Comparison of ENCODE assay signal across 25 cellular contexts in the genomic region with DNA sequence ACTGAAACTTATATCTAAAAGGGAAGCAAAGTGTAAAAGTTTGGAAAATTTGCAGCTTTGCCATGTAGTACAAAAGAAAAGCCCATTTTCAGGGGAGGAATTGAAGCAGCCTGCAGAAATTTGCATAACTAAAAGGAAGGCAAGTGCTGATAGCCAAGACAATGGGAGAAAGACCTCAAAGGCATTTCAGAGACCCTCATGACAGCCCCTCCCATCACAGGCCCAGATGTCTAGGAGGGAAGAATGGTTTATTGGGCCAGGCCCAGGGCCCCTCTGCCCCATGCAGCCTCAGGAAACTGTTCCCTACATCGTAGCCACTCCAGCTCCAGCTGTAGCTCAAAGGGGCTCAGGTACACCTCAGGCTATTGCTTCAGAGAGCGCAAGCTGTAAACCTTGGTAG.
"Had no signal": no experiment of that assay in that cellular context is flagged by ENCODE, and none has a peak within 500 bp of the region (broad histone marks: within the 10 kb centered on the region; RNA-seq: fewer than 3 reads in every experiment).

No MANE protein-coding gene starts in this region.

- H3K27ac ChIP-seq: ascending aorta, body of pancreas had no signal

- H3K27me3 Mint-ChIP-seq: activated B cell treated with CpG ODN at 0.5 μM for 24 hours; activated CD4-positive, alpha-beta T cell treated with anti-CD3 and anti-CD28 coated beads, Interleukin-2, amount 10 ng/mL, durations not matched to agents 24 days and 14 days; activated CD8-positive, alpha-beta memory T cell treated with anti-CD3 and anti-CD28 coated beads, Interleukin-2, amount 10 ng/mL, durations not matched to agents 7 days and 5 days; activated naive CD8-positive, alpha-beta T cell treated with anti-CD3 and anti-CD28 coated beads, Interleukin-2, amount 50 U/mL, for 24 hours; activated T-cell treated with anti-CD3 and anti-CD28 coated beads, Interleukin-2, amount 50 U/mL, for 24 hours; T-helper 17 cell had no signal

- H3K4me3 ChIP-seq: ascending aorta, body of pancreas had no signal

- ATAC-seq: activated CD8-positive, alpha-beta memory T cell treated with anti-CD3 and anti-CD28 coated beads, Interleukin-2, amount 10 ng/mL, durations not matched to agents 7 days and 5 days; activated naive CD4-positive, alpha-beta T cell treated with anti-CD3 and anti-CD28 coated beads, Interleukin-2, amount 50 U/mL, for 72 hours; activated naive CD8-positive, alpha-beta T cell treated with anti-CD3 and anti-CD28 coated beads, Interleukin-2, amount 50 U/mL, for 24 hours; body of pancreas; T-helper 17 cell had no signal

- H3K4me3 Mint-ChIP-seq: activated B cell treated with CpG ODN at 0.5 μM for 24 hours; activated CD4-positive, alpha-beta T cell treated with anti-CD3 and anti-CD28 coated beads, Interleukin-2, amount 10 ng/mL, durations not matched to agents 24 days and 14 days; activated CD8-positive, alpha-beta memory T cell treated with anti-CD3 and anti-CD28 coated beads, Interleukin-2, amount 10 ng/mL, durations not matched to agents 7 days and 5 days; activated naive CD8-positive, alpha-beta T cell treated with anti-CD3 and anti-CD28 coated beads, Interleukin-2, amount 50 U/mL, for 24 hours; activated T-cell treated with anti-CD3 and anti-CD28 coated beads, Interleukin-2, amount 50 U/mL, for 24 hours; activated T-helper 1 cell treated with anti-CD3 and anti-CD28 coated beads, Interleukin-12 subunit alpha, Interleukin-12 subunit beta, Interleukin-2, Interleukin-4 antibody, amounts not matched to agents 30 ng/mL and 10 ng/mL and 1 ng/mL, durations not matched to agents 14 hours and 24 hours and 36 hours; T-helper 17 cell had no signal

- H3K36me3 Mint-ChIP-seq: activated CD8-positive, alpha-beta memory T cell treated with anti-CD3 and anti-CD28 coated beads, Interleukin-2, amount 10 ng/mL, durations not matched to agents 7 days and 5 days had no signal

- H3K4me1 ChIP-seq: ascending aorta, body of pancreas had no signal

- H3K9me3 Mint-ChIP-seq: activated B cell treated with CpG ODN at 0.5 μM for 24 hours; activated CD4-positive, alpha-beta T cell treated with anti-CD3 and anti-CD28 coated beads, Interleukin-2, amount 10 ng/mL, durations not matched to agents 24 days and 14 days; activated naive CD8-positive, alpha-beta T cell treated with anti-CD3 and anti-CD28 coated beads, Interleukin-2, amount 50 U/mL, for 24 hours; activated T-cell treated with anti-CD3 and anti-CD28 coated beads, Interleukin-2, amount 50 U/mL, for 24 hours; activated T-helper 1 cell treated with anti-CD3 and anti-CD28 coated beads, Interleukin-12 subunit alpha, Interleukin-12 subunit beta, Interleukin-2, Interleukin-4 antibody, amounts not matched to agents 30 ng/mL and 10 ng/mL and 1 ng/mL, durations not matched to agents 14 hours and 24 hours and 36 hours had no signal

- DNase-seq: activated B cell treated with CpG ODN at 0.5 μM for 24 hours; activated CD4-positive, alpha-beta T cell treated with anti-CD3 and anti-CD28 coated beads for 1 hour; activated CD4-positive, alpha-beta T cell treated with anti-CD3 and anti-CD28 coated beads, Interleukin-2, amount 50 U/mL, for 48 hours; activated CD8-positive, alpha-beta memory T cell treated with anti-CD3 and anti-CD28 coated beads, Interleukin-2, amount 10 ng/mL, durations not matched to agents 7 days and 5 days; activated effector memory CD4-positive, alpha-beta T cell treated with Interleukin-2 at 50 U/mL for 16 hours; activated naive CD4-positive, alpha-beta T cell; activated naive CD8-positive, alpha-beta T cell treated with anti-CD3 and anti-CD28 coated beads, Interleukin-2, amount 50 U/mL, for 24 hours; activated T-cell treated with anti-CD3 and anti-CD28 coated beads, Interleukin-2, amount 50 U/mL, for 24 hours; amniotic stem cell; body of pancreas; central memory CD4-positive, alpha-beta T cell; MM.1S; NCI-H1105 treated with DMSO at 0.1 percent for 48 hours; NCI-H146; NCI-H187 treated with DMSO at 0.1 percent for 48 hours; NCI-H2081 treated with DMSO at 0.1 percent for 48 hours; NCI-H446; NCI-H524; SIG-M5; T-helper 17 cell; T-helper 9 cell had no signal

- H3K27me3 ChIP-seq: ascending aorta, body of pancreas had no signal

- H3K27ac Mint-ChIP-seq: activated B cell treated with CpG ODN at 0.5 μM for 24 hours; activated CD4-positive, alpha-beta T cell treated with anti-CD3 and anti-CD28 coated beads, Interleukin-2, amount 10 ng/mL, durations not matched to agents 24 days and 14 days; activated CD8-positive, alpha-beta memory T cell treated with anti-CD3 and anti-CD28 coated beads, Interleukin-2, amount 10 ng/mL, durations not matched to agents 7 days and 5 days; activated naive CD4-positive, alpha-beta T cell treated with anti-CD3 and anti-CD28 coated beads, Interleukin-2, amount 50 U/mL, for 72 hours; activated naive CD8-positive, alpha-beta T cell treated with anti-CD3 and anti-CD28 coated beads, Interleukin-2, amount 50 U/mL, for 24 hours; activated T-cell treated with anti-CD3 and anti-CD28 coated beads, Interleukin-2, amount 50 U/mL, for 24 hours; activated T-helper 1 cell treated with anti-CD3 and anti-CD28 coated beads, Interleukin-12 subunit alpha, Interleukin-12 subunit beta, Interleukin-2, Interleukin-4 antibody, amounts not matched to agents 30 ng/mL and 10 ng/mL and 1 ng/mL, durations not matched to agents 14 hours and 24 hours and 36 hours; T-helper 17 cell had no signal

- H3K9me3 ChIP-seq: ascending aorta, body of pancreas had no signal

- H3K4me1 Mint-ChIP-seq: activated B cell treated with CpG ODN at 0.5 μM for 24 hours; activated naive CD8-positive, alpha-beta T cell treated with anti-CD3 and anti-CD28 coated beads, Interleukin-2, amount 50 U/mL, for 24 hours had no signal

- H3K36me3 ChIP-seq: ascending aorta had no signal
